In the genomic region with DNA sequence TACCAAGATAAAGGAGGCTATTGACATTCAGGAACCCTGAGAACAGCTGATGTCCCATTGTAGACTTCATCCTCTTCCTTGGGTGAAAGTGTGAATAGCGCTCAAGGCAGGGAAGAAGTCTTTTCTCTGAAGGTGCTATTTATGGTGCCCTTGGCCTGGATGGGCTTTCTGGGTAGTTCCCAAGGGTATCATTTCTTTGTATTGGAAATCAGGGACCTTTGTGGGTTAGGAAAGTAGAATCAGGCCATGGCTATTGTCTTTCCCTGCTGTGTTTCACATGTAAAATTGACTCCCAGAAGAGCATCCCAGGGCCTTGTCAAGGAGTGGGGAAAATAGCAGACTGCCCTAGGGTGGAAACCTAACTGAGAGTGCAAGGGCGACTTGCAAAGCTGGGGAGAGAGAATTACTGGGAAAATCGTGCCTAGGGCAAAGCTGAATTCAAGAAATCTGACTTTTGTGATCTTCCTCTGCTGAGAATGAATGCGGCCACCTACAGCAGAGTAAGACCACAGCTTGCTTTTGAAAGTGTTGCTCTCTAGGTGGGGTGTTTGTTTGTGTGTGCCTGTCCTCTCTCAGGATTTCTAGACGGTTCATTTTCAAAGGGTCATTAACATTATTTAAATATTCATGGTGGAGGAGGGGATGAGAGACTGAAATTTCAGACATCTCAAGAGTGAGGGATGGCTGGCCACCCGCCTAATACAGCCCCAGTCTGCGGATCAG, we compare ENCODE assay signal across 8 cellular contexts.
DNase-seq lines count a peak whose midpoint lies in the region; ATAC-seq, FAIRE-seq and TF ChIP-seq lines count a peak whose summit lies in the region.

No MANE protein-coding gene starts in this region.

- no peak for TF ChIP-seq CTCF in GM12878 (IDR thresholded peaks at IDR 0.05 in 2 of 3, conservative IDR thresholded peaks at IDR 0.05 in 1 of 3; ENCODE audit: control insufficient read depth in 2 of 3, extremely low read depth in 1 of 3, insufficient read depth in 1 of 3, low read depth in 3 of 3, low read length in 3 of 3)

- H3K4me1 Mint-ChIP-seq in natural killer cell treated with Interleukin-12 subunit alpha and Interleukin-12 subunit beta and Interleukin-15 and Interleukin-18, amount 100 ng/mL, for 72 hours (ENCODE audit: low read depth in 2 of 2), result peaks cover 21 to 42% of the 10 kb centered on the region in 2 donors

- H3K4me3 Mint-ChIP-seq in natural killer cell treated with Interleukin-12 subunit alpha and Interleukin-12 subunit beta and Interleukin-15 and Interleukin-18, amount 100 ng/mL, for 72 hours, result peak overlapping the region; percentile 93

- intact Hi-C loops in GM12878 (cut with micrococcal nuclease; ENCODE audit: unreplicated experiment), result no loop called here

- peak overlapping the region; percentile 43 for H3K27ac ChIP-seq in GM12878 (ENCODE audit: control insufficient read depth, insufficient read depth)
- H3K27ac ChIP-seq in GM23248, result no peak overlapping the region

- peaks cover 17 to 24% of the 10 kb centered on the region in 2 donors for H3K27me3 Mint-ChIP-seq in natural killer cell treated with Interleukin-12 subunit alpha and Interleukin-12 subunit beta and Interleukin-15 and Interleukin-18, amount 100 ng/mL, for 72 hours

- peak overlapping the region; percentile 4 to 30 for H3K27ac Mint-ChIP-seq in natural killer cell treated with Interleukin-12 subunit alpha and Interleukin-12 subunit beta and Interleukin-15 and Interleukin-18, amount 100 ng/mL, for 72 hours

- H3K79me2 ChIP-seq in GM12878 (ENCODE audit: control insufficient read depth, insufficient read depth, low read length) (peaks cover 43% of the 10 kb centered on the region), GM23248 (ENCODE audit: insufficient read depth) (peaks cover 53% of the 10 kb centered on the region)

- peaks cover 26% of the 10 kb centered on the region for H3F3A ChIP-seq in GM23248 (ENCODE audit: insufficient read depth)

- H3K36me3 ChIP-seq in GM12878 (ENCODE audit: control insufficient read depth in 2 of 2, insufficient read depth in 2 of 2, low read length in 1 of 2), result no peaks in the 10 kb centered on the region
- peaks cover 4% of the 10 kb centered on the region; the same call in 1 of the 2 replicates for H3K36me3 ChIP-seq in GM23248 (ENCODE audit: low read depth)

- H3K4me2 ChIP-seq in GM12878 (ENCODE audit: control insufficient read depth, insufficient read depth) (peak overlapping the region; percentile 70), GM23248 (ENCODE audit: unreplicated experiment) (no peak overlapping the region)

- H3K4me1 ChIP-seq in GM12878 (ENCODE audit: control insufficient read depth, insufficient read depth, low read length) (0 out of 2 replicates have a peak, but pooled peaks cover 4% of the 10 kb centered on the region), GM23248 (ENCODE audit: insufficient read depth) (peaks cover 12% of the 10 kb centered on the region)

- ATAC-seq in GM18868 (IDR thresholded peaks at IDR 0.05; ENCODE audit: unreplicated experiment) (peak; percentile 20), HG02970 (IDR thresholded peaks at IDR 0.05; ENCODE audit: low FRiP score, unreplicated experiment) (peak; percentile 20), GM12878 (no peak; the same call in 2 of the 3 replicates), GM18520 (IDR thresholded peaks at IDR 0.05; ENCODE audit: unreplicated experiment) (no peak)
- ATAC-seq in natural killer cell treated with Interleukin-12 subunit alpha and Interleukin-12 subunit beta and Interleukin-15 and Interleukin-18, amount 100 ng/mL, for 72 hours, result no peak

- H4K20me1 ChIP-seq in GM12878 (ENCODE audit: control insufficient read depth, insufficient read depth) (no peaks in the 10 kb centered on the region), GM23248 (ENCODE audit: insufficient read depth) (peaks cover 9% of the 10 kb centered on the region; the same call in 1 of the 2 replicates)

- H3K9ac ChIP-seq in GM12878 (ENCODE audit: control insufficient read depth, insufficient read depth, low read length) (peak overlapping the region; percentile 49), GM23248 (no peak overlapping the region)

- no peaks in the 10 kb centered on the region for H3K9me3 ChIP-seq in GM12878 (replicated peaks; ENCODE audit: control insufficient read depth, insufficient read depth, low read length)
- no peaks in the 10 kb centered on the region for H3K9me3 ChIP-seq in GM23248 (ENCODE audit: low read depth)

- RAD21 ChIA-PET in GM12878 (lab: Charles Lee; ENCODE audit: unreplicated experiment), result interaction anchor here (0.6 to 16.8 kb wide), 12 partner anchors 10 to 210 kb away, joined by 3 to 309 read pairs (median 4); no protein-coding TSS in a partner anchor

- peak overlapping the region; percentile 68 for H2AFZ ChIP-seq in GM12878 (ENCODE audit: control insufficient read depth, low read depth, low read length)
- no peak overlapping the region for H2AFZ ChIP-seq in GM23248

- no peaks in the 10 kb centered on the region; a peak in 1 of 4 replicates for H3K27me3 ChIP-seq in GM12878 (replicated peaks in 1 of 2; ENCODE audit: control insufficient read depth in 2 of 2, insufficient read depth in 2 of 2, low read length in 1 of 2)
- H3K27me3 ChIP-seq in GM23248 (replicated peaks; ENCODE audit: insufficient read depth), result no peaks in the 10 kb centered on the region

- 34% methylated on average over 7 of the region's 7 CpGs for WGBS in GM12878 (ENCODE audit: insufficient coverage, insufficient replicate concordance, low lambda C conversion rate, missing lambda C conversion rate)
- WGBS in GM23248 (ENCODE audit: low coverage in 1 of 2, low lambda C conversion rate in 2 of 2, missing lambda C conversion rate in 2 of 2), 2 experiments, result 94 to 95% methylated on average over 7 of the region's 7 CpGs

- no peaks in the 10 kb centered on the region for H3K9me3 Mint-ChIP-seq in natural killer cell treated with Interleukin-12 subunit alpha and Interleukin-12 subunit beta and Interleukin-15 and Interleukin-18, amount 100 ng/mL, for 72 hours

- no peak for TF ChIP-seq POLR2A in GM12878 (IDR thresholded peaks at IDR 0.05; ENCODE audit: low read depth, low read length)

- in situ Hi-C loops in GM12878 (cut with MboI) (no loop called here), GM23248 (cut with MboI) (no loop called here)

- SMC1A ChIA-PET in GM12878 (lab: Charles Lee; ENCODE audit: uncharacterized antibody, unreplicated experiment), result interaction anchor here (0.7 to 28.0 kb wide), 15 partner anchors 10 to 138 kb away, joined by 3 to 636 read pairs (median 5); no protein-coding TSS in a partner anchor

- TF ChIP-seq RAD21 in GM12878 (IDR thresholded peaks at IDR 0.05; ENCODE audit: insufficient read depth, low read depth, low read length), result 0 out of 2 replicates have a peak, but pooled peaks have one; percentile 11

- no TSS peak for BruUV-seq in GM12878 (replicated peaks; lab: Mats Ljungman, UMichigan)

- H3K9me2 ChIP-seq in GM23248 (ENCODE audit: insufficient read depth), result no peaks in the 10 kb centered on the region

- DNase-seq in GM12878 (ENCODE audit: low read depth, low spot score), result no peak
- DNase-seq in natural killer cell treated with Interleukin-12 subunit alpha and Interleukin-12 subunit beta and Interleukin-15 and Interleukin-18, amount 100 ng/mL, for 72 hours (ENCODE audit: low spot score), result no peak
- no peak for DNase-seq in foreskin melanocyte
- DNase-seq in GM23248, result no peak
- DNase-seq in NCI-H748 (lab: John Stamatoyannopoulos, UW; ENCODE audit: unreplicated experiment), result no peak

- FAIRE-seq in GM12878 (lab: Jason Lieb, UNC), result peak; percentile 76

- H3K36me3 Mint-ChIP-seq in natural killer cell treated with Interleukin-12 subunit alpha and Interleukin-12 subunit beta and Interleukin-15 and Interleukin-18, amount 100 ng/mL, for 72 hours, result no peaks in the 10 kb centered on the region

- H3K4me3 ChIP-seq in GM12878, result peak overlapping the region; percentile 100
- no peak overlapping the region for H3K4me3 ChIP-seq in GM23248

- no peak for TF ChIP-seq EP300 in GM12878 (IDR thresholded peaks at IDR 0.05; ENCODE audit: borderline replicate concordance in 1 of 2, control insufficient read depth in 1 of 2, low read depth in 2 of 2, low read length in 2 of 2)

- CTCF ChIA-PET in GM12878 (lab: Yijun Ruan, JAX), result interaction anchor here (0.7 to 20.9 kb wide), 8 partner anchors 9 to 138 kb away, joined by 3 to 537 read pairs (median 5); no protein-coding TSS in a partner anchor

- POLR2A ChIA-PET in GM12878 (lab: Charles Lee), result interaction anchor here (1.2 to 6.6 kb wide), 6 partner anchors 63 to 140 kb away, joined by 4 to 59 read pairs (median 12); no protein-coding TSS in a partner anchor

TF ChIP-seq in GM12878, 131 proteins besides CTCF, POLR2A, EP300 and RAD21:
- peak; percentile 35; the same call in 1 of the 2 replicates for TF ChIP-seq RUNX3 (IDR thresholded peaks at IDR 0.05; ENCODE audit: low read length)
- no peak for TF ChIP-seq ZSCAN29 (IDR thresholded peaks at IDR 0.05)

Comparison
In these comparisons a context has a peak if more than half of its experiments do, and no peak if none do; other contexts are left out.
1. ATAC-seq: peak in GM18868 (single experiment) and HG02970 (single experiment); none in GM12878 (single experiment), natural killer cell treated with Interleukin-12 subunit alpha and Interleukin-12 subunit beta and Interleukin-15 and Interleukin-18, amount 100 ng/mL, for 72 hours (0 of 2) and GM18520 (single experiment).